1 cellular context compared by ENCODE assay signal in genomic region chr22:37418627-37419369, GRCh38.
TF ChIP-seq lines count a peak whose summit lies in the region.

No MANE protein-coding gene starts in this region.

TF ChIP-seq in IMR-90, 13 proteins besides CTCF, POLR2A, EP300 and RAD21 (continued from another document):
- TF ChIP-seq, protein P1, sequence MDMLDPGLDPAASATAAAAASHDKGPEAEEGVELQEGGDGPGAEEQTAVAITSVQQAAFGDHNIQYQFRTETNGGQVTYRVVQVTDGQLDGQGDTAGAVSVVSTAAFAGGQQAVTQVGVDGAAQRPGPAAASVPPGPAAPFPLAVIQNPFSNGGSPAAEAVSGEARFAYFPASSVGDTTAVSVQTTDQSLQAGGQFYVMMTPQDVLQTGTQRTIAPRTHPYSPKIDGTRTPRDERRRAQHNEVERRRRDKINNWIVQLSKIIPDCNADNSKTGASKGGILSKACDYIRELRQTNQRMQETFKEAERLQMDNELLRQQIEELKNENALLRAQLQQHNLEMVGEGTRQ (IDR thresholded peaks at IDR 0.05; ENCODE audit: low read depth, low read length) = no peak
- TF ChIP-seq MAFK (IDR thresholded peaks at IDR 0.05; ENCODE audit: low read depth, low read length) (no peak), CHD1 (IDR thresholded peaks at IDR 0.05; ENCODE audit: low read depth, low read length) (no peak), ELK1 (IDR thresholded peaks at IDR 0.05; ENCODE audit: borderline replicate concordance, low read depth, low read length) (no peak), SMC3 (IDR thresholded peaks at IDR 0.05; ENCODE audit: low read depth, low read length) (no peak), CEBPB (IDR thresholded peaks at IDR 0.05; ENCODE audit: low read depth, low read length) (no peak), NFE2L2 (IDR thresholded peaks at IDR 0.05; ENCODE audit: low read depth, low read length) (no peak)
